ENCODE assay signal across 9 cellular contexts in the genomic region with DNA sequence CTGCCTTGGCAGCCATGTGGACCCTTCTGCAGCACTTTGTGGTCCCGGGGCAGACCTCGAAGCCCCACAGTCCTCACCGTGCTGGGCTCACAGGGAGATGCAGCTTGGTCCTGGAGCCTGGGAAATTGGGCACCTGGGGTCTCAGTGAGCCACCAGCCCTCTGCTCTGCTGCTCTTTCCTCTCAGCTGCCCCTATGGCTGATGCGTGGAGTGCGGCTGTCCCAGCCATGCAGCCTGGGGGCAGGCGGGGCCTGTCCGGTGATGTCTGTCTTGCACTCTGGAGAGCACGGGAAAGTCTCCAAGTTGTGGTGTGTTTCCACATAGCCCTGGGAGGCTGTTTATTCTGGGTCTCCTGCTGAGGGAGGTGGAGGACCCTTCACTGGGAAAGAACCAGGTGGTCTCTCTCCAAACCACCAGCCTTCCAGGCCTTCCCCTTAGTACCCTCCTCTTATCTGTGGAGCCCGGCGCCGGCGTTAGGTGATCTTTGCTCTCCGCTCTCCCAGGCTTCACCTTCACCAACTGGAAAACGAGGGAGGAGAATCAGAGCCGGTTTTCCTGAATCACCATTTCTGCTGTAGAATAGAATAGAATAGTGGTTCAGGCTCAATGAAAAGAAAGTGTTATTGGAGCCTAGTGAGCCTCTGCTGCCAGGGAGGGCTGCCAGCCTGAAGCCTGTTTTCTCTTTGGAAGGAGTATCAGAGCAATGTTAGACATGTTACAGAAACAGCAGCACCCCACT. TPM values are rescaled to one million over a fixed set of nuclear protein-coding genes. Genes with fewer than 3 reads are reported as not detected.
DNase-seq lines count a peak whose midpoint lies in the region; ATAC-seq and TF ChIP-seq lines count a peak whose summit lies in the region.
"Had no signal": no experiment of that assay in that cellular context is flagged by ENCODE, and none has a peak within 500 bp of the region (broad histone marks: within the 10 kb centered on the region; RNA-seq: fewer than 3 reads in every experiment).

No MANE protein-coding gene starts in this region.

- no peaks in the 10 kb centered on the region for H3K9me3 ChIP-seq in DOHH2 (ENCODE audit: control insufficient read depth, insufficient read depth, low read length)

- peaks cover 2% of the 10 kb centered on the region for H3K36me3 Mint-ChIP-seq in activated CD4-positive, alpha-beta memory T cell treated with anti-CD3 and anti-CD28 coated beads for 36 hours

- H3K4me1 Mint-ChIP-seq in activated CD4-positive, alpha-beta memory T cell treated with anti-CD3 and anti-CD28 coated beads for 36 hours (ENCODE audit: low read depth), result peaks cover 18% of the 10 kb centered on the region

- no peaks in the 10 kb centered on the region for H3K9me2 ChIP-seq in DOHH2 (replicated peaks; ENCODE audit: control insufficient read depth, low read length)

- peaks cover 17% of the 10 kb centered on the region for H3F3A ChIP-seq in DOHH2 (ENCODE audit: control insufficient read depth, insufficient read depth)

- ATAC-seq in foreskin keratinocyte (peak; percentile 11), HG03378 (IDR thresholded peaks at IDR 0.05; ENCODE audit: unreplicated experiment) (no peak), GM21737 (IDR thresholded peaks at IDR 0.05; ENCODE audit: unreplicated experiment) (no peak)

- H3K79me2 ChIP-seq in DOHH2 (ENCODE audit: control insufficient read depth, low read length), result peaks cover 43% of the 10 kb centered on the region

- peak overlapping the region; percentile 86 for H3K4me3 Mint-ChIP-seq in activated CD4-positive, alpha-beta memory T cell treated with anti-CD3 and anti-CD28 coated beads for 36 hours

- H3K4me1 ChIP-seq in DOHH2 (ENCODE audit: control insufficient read depth, low read length), result peaks cover 72% of the 10 kb centered on the region
- H3K4me1 ChIP-seq in foreskin keratinocyte, result peaks cover 5% of the 10 kb centered on the region

- peak overlapping the region; percentile 100; the same call in 1 of the 2 replicates for H3K4me2 ChIP-seq in DOHH2 (ENCODE audit: low read length)

- POLR2A ChIA-PET in activated CD4-positive, alpha-beta memory T cell treated with anti-CD3 and anti-CD28 coated beads for 36 hours (lab: Charles Lee), result no interaction called here

- H3K27ac Mint-ChIP-seq in activated CD4-positive, alpha-beta memory T cell treated with anti-CD3 and anti-CD28 coated beads for 36 hours, result no peak overlapping the region

- H3K27me3 ChIP-seq in DOHH2 (ENCODE audit: control insufficient read depth, low read length) (peaks cover 11% of the 10 kb centered on the region), foreskin keratinocyte (no peaks in the 10 kb centered on the region), brain microvascular endothelial cell (replicated peaks) (no peaks in the 10 kb centered on the region)

- H3K27me3 Mint-ChIP-seq in activated CD4-positive, alpha-beta memory T cell treated with anti-CD3 and anti-CD28 coated beads for 36 hours, result no peaks in the 10 kb centered on the region

- H3K27ac ChIP-seq in DOHH2 (ENCODE audit: low read depth, low read length) (no peak overlapping the region), foreskin keratinocyte (no peak overlapping the region), brain microvascular endothelial cell (no peak overlapping the region)

- no peaks in the 10 kb centered on the region for H4K20me1 ChIP-seq in DOHH2 (ENCODE audit: control insufficient read depth, insufficient read depth, low read depth, low read length)

- no peak for DNase-seq in activated CD4-positive, alpha-beta memory T cell treated with anti-CD3 and anti-CD28 coated beads for 36 hours
- DNase-seq in foreskin keratinocyte, result no peak
- DNase-seq in renal cortical epithelial cell (ENCODE audit: low read depth), result peak; percentile 16
- DNase-seq in HK-2 (ENCODE audit: unreplicated experiment), result no peak
- no peak for DNase-seq in brain microvascular endothelial cell
- DNase-seq: NCI-H1436 had no signal

- H3K36me3 ChIP-seq in DOHH2 (ENCODE audit: control insufficient read depth, low read length), result no peaks in the 10 kb centered on the region
- H3K36me3 ChIP-seq in brain microvascular endothelial cell (replicated peaks), result no peaks in the 10 kb centered on the region

- in situ Hi-C loops in brain microvascular endothelial cell (cut with HindIII; ENCODE audit: low pct_ligation_motif_present, low sequenced_read_pairs), result no loop called here

- intact Hi-C loops in activated CD4-positive, alpha-beta memory T cell treated with anti-CD3 and anti-CD28 coated beads for 36 hours (cut with micrococcal nuclease), result loop anchor here (5.0 kb wide), 1 partner anchor 33 kb away; no protein-coding TSS in a partner anchor

- H3K4me3 ChIP-seq in DOHH2 (ENCODE audit: low read length), result peak overlapping the region; percentile 89; the same call in 1 of the 2 replicates
- H3K4me3 ChIP-seq in brain microvascular endothelial cell (ENCODE audit: low read depth, low read length), result no peak overlapping the region

- H3K9me3 Mint-ChIP-seq in activated CD4-positive, alpha-beta memory T cell treated with anti-CD3 and anti-CD28 coated beads for 36 hours, result no peaks in the 10 kb centered on the region

- CTCF ChIA-PET in activated CD4-positive, alpha-beta memory T cell treated with anti-CD3 and anti-CD28 coated beads for 36 hours (lab: Charles Lee), result no interaction called here

- no peak for TF ChIP-seq CTCF in DOHH2 (IDR thresholded peaks at IDR 0.05; ENCODE audit: low read depth, low read length, poor library complexity, severe bottlenecking)
- TF ChIP-seq CTCF in foreskin keratinocyte (conservative IDR thresholded peaks at IDR 0.05), result no peak
- no peak for TF ChIP-seq CTCF in brain microvascular endothelial cell (IDR thresholded peaks at IDR 0.05; ENCODE audit: low read depth, low read length, missing control alignments)

RNA-seq across cellular contexts. Expression of gene GRAMD4, which starts 41.2 kb away (rescaled TPM):
- 10 to 100 TPM; 50.4 to 52.0 TPM for total RNA-seq in activated CD4-positive, alpha-beta memory T cell treated with anti-CD3 and anti-CD28 coated beads for 36 hours
- total RNA-seq in foreskin keratinocyte (10.5 and 15.1 TPM in 2 replicates), renal cortical epithelial cell (55.1 and 121 TPM in 2 replicates)
- polyA plus RNA-seq in foreskin keratinocyte, result 5.5 and 5.9 TPM in 2 replicates

RNA-seq across cellular contexts. Expression of gene CELSR1, which starts 41.6 kb away (rescaled TPM):
- total RNA-seq in activated CD4-positive, alpha-beta memory T cell treated with anti-CD3 and anti-CD28 coated beads for 36 hours, result under 1 TPM; 0.24 to 0.36 TPM
- 19.2 and 24.9 TPM in 2 replicates for total RNA-seq in foreskin keratinocyte
- polyA plus RNA-seq in foreskin keratinocyte, result 9.8 and 13.1 TPM in 2 replicates
- total RNA-seq in renal cortical epithelial cell, result 41.2 and 151 TPM in 2 replicates

Comparison
In these comparisons a context has a peak if more than half of its experiments do, and no peak if none do; other contexts are left out.
1. RNA of gene CELSR1, which starts 41.6 kb away (total RNA-seq): 41.2 to 151 TPM in renal cortical epithelial cell and 19.2 to 24.9 TPM in foreskin keratinocyte; 0.24 to 0.36 TPM in activated CD4-positive, alpha-beta memory T cell treated with anti-CD3 and anti-CD28 coated beads for 36 hours; every median in the first group is over 10 times any median in the second.